ENCODE assay signal across 1 cellular context in genomic region chr17:2427910-2428309, GRCh38.
TF ChIP-seq lines count a peak whose summit lies in the region.

No MANE protein-coding gene starts in this region.

TF ChIP-seq in WTC11, 78 proteins besides CTCF, POLR2A, EP300 and RAD21 (continued from another document):
- TF ChIP-seq PRDM15 (CRISPR knock-in tag; IDR thresholded peaks at IDR 0.05) (no peak), ZSCAN18 (CRISPR knock-in tag; IDR thresholded peaks at IDR 0.05) (no peak), ZMAT4 (CRISPR knock-in tag; IDR thresholded peaks at IDR 0.05) (no peak), SMAD3 (CRISPR knock-in tag; IDR thresholded peaks at IDR 0.05; ENCODE audit: borderline replicate concordance) (no peak), ZNF423 (CRISPR knock-in tag; IDR thresholded peaks at IDR 0.05) (no peak), ZBTB43 (CRISPR knock-in tag; IDR thresholded peaks at IDR 0.05) (no peak), PRRX2 (CRISPR knock-in tag; IDR thresholded peaks at IDR 0.05) (no peak), NFE2L1 (CRISPR knock-in tag; IDR thresholded peaks at IDR 0.05) (no peak), CDX4 (CRISPR knock-in tag; IDR thresholded peaks at IDR 0.05; ENCODE audit: borderline replicate concordance) (no peak), ZNF263 (CRISPR knock-in tag; IDR thresholded peaks at IDR 0.05; ENCODE audit: low read depth) (no peak), AR (CRISPR knock-in tag; IDR thresholded peaks at IDR 0.05) (no peak), JUN (CRISPR knock-in tag; IDR thresholded peaks at IDR 0.05) (no peak), ZNF532 (CRISPR knock-in tag; IDR thresholded peaks at IDR 0.05; ENCODE audit: borderline replicate concordance) (no peak), E2F5 (CRISPR knock-in tag; IDR thresholded peaks at IDR 0.05) (no peak)
